Comparison of ENCODE assay signal across 20 cellular contexts in the genomic region with DNA sequence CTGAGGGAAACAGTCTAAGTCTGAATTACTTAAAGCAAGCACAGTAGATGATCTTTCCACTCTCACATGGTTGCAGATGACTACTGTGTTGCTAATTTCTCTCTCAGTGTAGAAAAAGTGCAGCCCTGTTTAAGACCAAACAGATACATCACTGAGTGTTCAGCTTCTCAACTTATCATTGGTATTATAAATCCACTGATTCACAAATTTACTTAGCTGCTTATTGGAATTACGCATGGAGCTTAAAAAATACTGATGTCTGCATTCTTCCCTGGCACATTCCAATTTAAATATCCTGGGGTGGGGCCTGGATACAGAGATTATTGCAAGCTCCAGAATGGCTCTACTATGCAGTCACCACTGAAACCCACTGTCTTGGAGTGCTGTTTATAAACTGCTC.
A peak's percentile ranks its signal among the peaks of the same experiment; 100 is the strongest.
DNase-seq lines count a peak whose midpoint lies in the region; ATAC-seq, FAIRE-seq and TF ChIP-seq lines count a peak whose summit lies in the region.
"Had no signal": no experiment of that assay in that cellular context is flagged by ENCODE, and none has a peak within 500 bp of the region (broad histone marks: within the 10 kb centered on the region; RNA-seq: fewer than 3 reads in every experiment).

No MANE protein-coding gene starts in this region.

- peaks cover 43% of the 10 kb centered on the region for H3F3A ChIP-seq in GM23248 (ENCODE audit: insufficient read depth)

- BruUV-seq in HepG2 (replicated peaks; lab: Mats Ljungman, UMichigan): no TSS peak

- intact Hi-C loops in HepG2 (cut with micrococcal nuclease; ENCODE audit: unreplicated experiment): no loop called here

- H3K27me3 ChIP-seq in GM23248 (replicated peaks; ENCODE audit: insufficient read depth) (no peaks in the 10 kb centered on the region), SJSA1 (replicated peaks) (no peaks in the 10 kb centered on the region), fibroblast of lung (ENCODE audit: control insufficient read depth, insufficient read depth, low read length) (no peaks in the 10 kb centered on the region), HepG2 (ENCODE audit: control insufficient read depth in 1 of 2, insufficient read depth in 2 of 2, low read length in 2 of 2) (no peaks in the 10 kb centered on the region)
- H3K27me3 ChIP-seq: adrenal gland, heart right ventricle, uterus had no signal

- in situ Hi-C loops in GM23248 (cut with MboI) (no loop called here), HepG2 (cut with HindIII; ENCODE audit: extremely low pct_ligation_motif_present, low pct_unique_long_range_greater_than_20kb) (no loop called here)

- TF ChIP-seq POLR2A in HepG2 (IDR thresholded peaks at IDR 0.05; ENCODE audit: insufficient read depth in 1 of 2, low read depth in 2 of 2, low read length in 2 of 2): no peak

- H2AFZ ChIP-seq in GM23248: peak overlapping the region; percentile 73
- peak overlapping the region; percentile 73 for H2AFZ ChIP-seq in fibroblast of lung (ENCODE audit: low read length)
- H2AFZ ChIP-seq in HepG2 (ENCODE audit: low read length): no peak overlapping the region

- H3K27ac Mint-ChIP-seq in osteocyte (ENCODE audit: unreplicated experiment): peak overlapping the region; percentile 13
- H3K27ac Mint-ChIP-seq: CD14-positive monocyte, naive B cell, T-helper 17 cell had no signal

- H3K27me3 Mint-ChIP-seq in osteocyte (ENCODE audit: unreplicated experiment): no peaks in the 10 kb centered on the region
- H3K27me3 Mint-ChIP-seq: naive B cell, T-helper 17 cell had no signal

- CTCF ChIA-PET in HepG2 (lab: Yijun Ruan, JAX; ENCODE audit: low intra/inter-chr PET ratio, low total read pairs): no interaction called here

- no peaks in the 10 kb centered on the region for H3K9me3 ChIP-seq in GM23248 (ENCODE audit: low read depth)
- no peaks in the 10 kb centered on the region for H3K9me3 ChIP-seq in SJSA1 (replicated peaks)
- no peaks in the 10 kb centered on the region for H3K9me3 ChIP-seq in fibroblast of lung (ENCODE audit: control insufficient read depth, insufficient read depth, low read depth, low read length)
- H3K9me3 ChIP-seq in HepG2 (ENCODE audit: low read length): peaks cover 77% of the 10 kb centered on the region
- H3K9me3 ChIP-seq: adrenal gland, uterus had no signal

- H3K9ac ChIP-seq in GM23248 (peak overlapping the region; percentile 68), fibroblast of lung (ENCODE audit: insufficient read depth, low read length) (no peak overlapping the region), HepG2 (ENCODE audit: insufficient read depth, low read depth, low read length) (no peak overlapping the region)
- H3K9ac ChIP-seq: KMS-11 had no signal

- H3K4me3 ChIP-seq in GM23248 (peak overlapping the region; percentile 50), SJSA1 (no peak overlapping the region), fibroblast of lung (replicated peaks in 1 of 4; ENCODE audit: control extremely low read depth in 1 of 4, insufficient read depth in 1 of 4, low read depth in 3 of 4, low read length in 4 of 4) (no peak overlapping the region), HepG2 (replicated peaks in 1 of 3; ENCODE audit: insufficient read depth in 1 of 3, low read depth in 2 of 3, low read length in 3 of 3) (no peak overlapping the region)
- H3K4me3 ChIP-seq: adrenal gland, heart right ventricle, uterus had no signal

- POLR2A ChIA-PET in HepG2 (lab: Yijun Ruan, JAX): no interaction called here

- no peaks in the 10 kb centered on the region for H3K9me2 ChIP-seq in GM23248 (ENCODE audit: insufficient read depth)

- ATAC-seq in GM21390 (IDR thresholded peaks at IDR 0.05; ENCODE audit: unreplicated experiment) (no peak), HepG2 (no peak)
- ATAC-seq: heart right ventricle, left colon, right cardiac atrium, T-helper 17 cell had no signal

- peaks cover 6% of the 10 kb centered on the region for H3K9me3 Mint-ChIP-seq in osteocyte (ENCODE audit: unreplicated experiment)

- no peaks in the 10 kb centered on the region for H4K20me1 ChIP-seq in GM23248 (ENCODE audit: insufficient read depth)
- H4K20me1 ChIP-seq in fibroblast of lung (ENCODE audit: control insufficient read depth, extremely low read depth, insufficient read depth, low read length): no peaks in the 10 kb centered on the region
- H4K20me1 ChIP-seq in HepG2 (ENCODE audit: insufficient read depth, low read length): no peaks in the 10 kb centered on the region

- TF ChIP-seq RAD21 in HepG2 (CRISPR knock-in tag; IDR thresholded peaks at IDR 0.05): no peak

- 0% methylated on average over 1 of the region's 1 CpG for WGBS in GM23248 (ENCODE audit: low coverage in 1 of 2, low lambda C conversion rate in 2 of 2, missing lambda C conversion rate in 2 of 2), 2 experiments
- WGBS in HepG2 (ENCODE audit: low lambda C conversion rate): 6% methylated on average over 1 of the region's 1 CpG

- H3K27ac ChIP-seq in GM23248 (peak overlapping the region; percentile 95), SJSA1 (peak overlapping the region; percentile 43), fibroblast of lung (ENCODE audit: insufficient read depth, low read length) (peak overlapping the region; percentile 62), HepG2 (ENCODE audit: extremely low read length, insufficient read depth, low read length) (no peak overlapping the region)
- H3K27ac ChIP-seq: adrenal gland, KMS-11, uterus had no signal

- H3K36me3 Mint-ChIP-seq in osteocyte (ENCODE audit: unreplicated experiment): no peaks in the 10 kb centered on the region
- H3K36me3 Mint-ChIP-seq: CD14-positive monocyte, naive B cell had no signal

- H3K4me1 Mint-ChIP-seq in osteocyte (ENCODE audit: unreplicated experiment): peaks cover 28% of the 10 kb centered on the region
- H3K4me1 Mint-ChIP-seq: CD14-positive monocyte, naive B cell, T-helper 17 cell had no signal

- H3K79me2 ChIP-seq in GM23248 (ENCODE audit: insufficient read depth) (no peaks in the 10 kb centered on the region), fibroblast of lung (ENCODE audit: control insufficient read depth, insufficient read depth, low read length) (no peaks in the 10 kb centered on the region), HepG2 (ENCODE audit: insufficient read depth, low read length) (no peaks in the 10 kb centered on the region)

- TF ChIP-seq EP300 in HepG2 (IDR thresholded peaks at IDR 0.05; ENCODE audit: low read depth in 2 of 2, low read length in 2 of 2) (no peak), HepG2 (CRISPR knock-in tag; IDR thresholded peaks at IDR 0.05; ENCODE audit: borderline replicate concordance) (no peak)

- no peak overlapping the region for H3K4me3 Mint-ChIP-seq in osteocyte (ENCODE audit: unreplicated experiment)
- H3K4me3 Mint-ChIP-seq: CD14-positive monocyte, naive B cell, T-helper 17 cell had no signal

- TF ChIP-seq CTCF in fibroblast of lung (conservative IDR thresholded peaks at IDR 0.05 in 1 of 2, IDR thresholded peaks at IDR 0.05 in 1 of 2; ENCODE audit: low read depth in 1 of 2, low read length in 2 of 2) (no peak), osteocyte (IDR thresholded peaks at IDR 0.05) (no peak), HepG2 (CRISPR knock-in tag; IDR thresholded peaks at IDR 0.05) (no peak)

- DNase-seq in GM23248: peak; percentile 86
- DNase-seq in SJSA1 (ENCODE audit: low read depth in 1 of 2, low spot score in 2 of 2): peak in 1 of 2 experiments; percentile 45
- peak; percentile 38 to 82 for DNase-seq in fibroblast of lung (ENCODE audit: low read depth in 2 of 2)
- DNase-seq in osteocyte (ENCODE audit: extremely low spot score, unreplicated experiment): no peak
- DNase-seq in NCI-H748 treated with DMSO at 0.1 percent for 48 hours (lab: John Stamatoyannopoulos, UW): no peak
- DNase-seq in urothelium cell line (ENCODE audit: low spot score): no peak
- no peak for DNase-seq in HepG2 (ENCODE audit: low spot score)
- DNase-seq: activated T-cell treated with anti-CD3 and anti-CD28 coated beads for 4 hours; adrenal gland; heart right ventricle; left colon; naive B cell; NCI-H1436 treated with DMSO at 0.1 percent for 48 hours; right cardiac atrium; stimulated activated CD4-positive, alpha-beta T cell treated with anti-CD3 and anti-CD28 coated beads, Interleukin-4, amount 100 ng/mL, for 24 hours; T-helper 17 cell; uterus had no signal

- FAIRE-seq in urothelium cell line (lab: Jason Lieb, UNC) (no peak), HepG2 (lab: Jason Lieb, UNC) (no peak)

- H3K36me3 ChIP-seq in GM23248 (ENCODE audit: low read depth) (no peaks in the 10 kb centered on the region), SJSA1 (no peaks in the 10 kb centered on the region), fibroblast of lung (ENCODE audit: control insufficient read depth, insufficient read depth, low read length) (no peaks in the 10 kb centered on the region), HepG2 (replicated peaks in 1 of 2; ENCODE audit: control insufficient read depth in 1 of 2, insufficient read depth in 2 of 2, low read length in 2 of 2) (no peaks in the 10 kb centered on the region)
- H3K36me3 ChIP-seq: adrenal gland, heart right ventricle had no signal

- peaks cover 36% of the 10 kb centered on the region for H3K4me1 ChIP-seq in GM23248 (ENCODE audit: insufficient read depth)
- peaks cover 31% of the 10 kb centered on the region for H3K4me1 ChIP-seq in SJSA1 (replicated peaks)
- H3K4me1 ChIP-seq in fibroblast of lung (ENCODE audit: control insufficient read depth, extremely low read depth, insufficient read depth, low read length): peaks cover 15% of the 10 kb centered on the region
- H3K4me1 ChIP-seq in HepG2 (ENCODE audit: insufficient read depth, low read length): no peaks in the 10 kb centered on the region
- H3K4me1 ChIP-seq: adrenal gland, uterus had no signal

- H3K4me2 ChIP-seq in GM23248 (ENCODE audit: unreplicated experiment) (peak overlapping the region; percentile 79), fibroblast of lung (ENCODE audit: extremely low read depth, insufficient read depth, low read length) (peak overlapping the region; percentile 32), HepG2 (ENCODE audit: low read depth, low read length) (no peak overlapping the region)
- H3K4me2 ChIP-seq: KMS-11 had no signal

TF ChIP-seq in HepG2, 621 proteins besides CTCF, POLR2A, EP300 and RAD21 (continues in another document):
- TF ChIP-seq, protein P1, sequence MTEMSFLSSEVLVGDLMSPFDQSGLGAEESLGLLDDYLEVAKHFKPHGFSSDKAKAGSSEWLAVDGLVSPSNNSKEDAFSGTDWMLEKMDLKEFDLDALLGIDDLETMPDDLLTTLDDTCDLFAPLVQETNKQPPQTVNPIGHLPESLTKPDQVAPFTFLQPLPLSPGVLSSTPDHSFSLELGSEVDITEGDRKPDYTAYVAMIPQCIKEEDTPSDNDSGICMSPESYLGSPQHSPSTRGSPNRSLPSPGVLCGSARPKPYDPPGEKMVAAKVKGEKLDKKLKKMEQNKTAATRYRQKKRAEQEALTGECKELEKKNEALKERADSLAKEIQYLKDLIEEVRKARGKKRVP (CRISPR knock-in tag; IDR thresholded peaks at IDR 0.05): no peak
- TF ChIP-seq NR2C2 (CRISPR knock-in tag; IDR thresholded peaks at IDR 0.05; ENCODE audit: borderline replicate concordance): no peak

Comparison
In these comparisons a context has a peak if more than half of its experiments do, and no peak if none do; other contexts are left out.
1. DNase-seq: peak in GM23248 (single experiment) and fibroblast of lung (2 of 2); none in osteocyte (single experiment), NCI-H748 treated with DMSO at 0.1 percent for 48 hours (single experiment), urothelium cell line (single experiment) and HepG2 (single experiment).